Comparison of ENCODE assay signal across 7 cellular contexts in the genomic region with DNA sequence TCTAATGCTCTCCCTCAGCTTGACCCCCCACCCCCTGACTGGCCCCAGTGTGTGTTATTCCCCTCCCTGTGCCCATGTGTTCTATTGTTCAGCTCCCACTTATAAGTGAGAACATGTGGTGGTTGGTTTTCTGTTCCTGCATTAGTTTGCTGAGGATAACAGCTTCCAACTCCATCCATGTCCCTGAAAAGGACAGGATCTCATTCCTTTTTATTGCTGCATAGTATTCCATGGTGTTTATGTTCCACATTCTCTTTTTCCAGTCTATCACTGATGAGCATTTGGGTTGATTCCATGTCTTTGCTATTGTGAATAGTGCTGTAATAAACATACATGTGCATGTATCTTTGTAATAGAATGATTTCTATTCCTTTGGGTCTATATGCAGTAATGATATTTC. TPM values are rescaled to one million over a fixed set of nuclear protein-coding genes. Genes with fewer than 3 reads are reported as not detected.
DNase-seq lines count a peak whose midpoint lies in the region; ATAC-seq, FAIRE-seq and TF ChIP-seq lines count a peak whose summit lies in the region.
"Not testable (repeated sequence)": the region's sequence is repeated elsewhere in the genome, so short reads cannot be mapped to it uniquely, and the experiment has no call there.

No MANE protein-coding gene starts in this region.

- H3K27me3 ChIP-seq in OCI-LY3 (ENCODE audit: low read depth, low read length); GM12878 (replicated peaks in 1 of 2; ENCODE audit: control insufficient read depth in 2 of 2, insufficient read depth in 2 of 2, low read length in 1 of 2): not testable (repeated sequence)

- H3K4me1 ChIP-seq in HEK293 (ENCODE audit: control insufficient read depth, insufficient read depth, low read length); GM12878 (ENCODE audit: control insufficient read depth, insufficient read depth, low read length): not testable (repeated sequence)
- H3K4me1 ChIP-seq in OCI-LY3 (ENCODE audit: low read length) = peaks cover 74% of the 10 kb centered on the region

- peak overlapping the region; percentile 32 for H3K4me3 Mint-ChIP-seq in central memory CD8-positive, alpha-beta T cell
- H3K4me3 Mint-ChIP-seq in immature natural killer cell = peak overlapping the region in 2 of 5 donors; percentile 15 to 75
- H3K4me3 Mint-ChIP-seq in natural killer cell treated with Interleukin-12 subunit alpha and Interleukin-12 subunit beta and Interleukin-15 and Interleukin-18, amount 100 ng/mL, for 72 hours = not testable (repeated sequence)

- peak; percentile 54 for FAIRE-seq in GM12891 (lab: Jason Lieb, UNC)
- not testable (repeated sequence) for FAIRE-seq in GM12878 (lab: Jason Lieb, UNC)

- H3K36me3 Mint-ChIP-seq in central memory CD8-positive, alpha-beta T cell (ENCODE audit: insufficient read depth) = peaks cover 38% of the 10 kb centered on the region
- H3K36me3 Mint-ChIP-seq in immature natural killer cell = peaks cover 22 to 56% (median 40%) of the 10 kb centered on the region in 3 donors
- peaks cover 46% of the 10 kb centered on the region for H3K36me3 Mint-ChIP-seq in natural killer cell treated with Interleukin-12 subunit alpha and Interleukin-12 subunit beta and Interleukin-15 and Interleukin-18, amount 100 ng/mL, for 72 hours

- RAD21 ChIA-PET in GM12878 (lab: Charles Lee; ENCODE audit: unreplicated experiment) = interaction anchor here (0.7 kb wide), 1 partner anchor 20 kb away, joined by 3 read pairs; no protein-coding TSS in a partner anchor

- TF ChIP-seq EP300 in GM12878 (IDR thresholded peaks at IDR 0.05; ENCODE audit: borderline replicate concordance in 1 of 2, control insufficient read depth in 1 of 2, low read depth in 2 of 2, low read length in 2 of 2) = not testable (repeated sequence)

- not testable (repeated sequence) for TF ChIP-seq RAD21 in GM12878 (IDR thresholded peaks at IDR 0.05; ENCODE audit: insufficient read depth, low read depth, low read length)

- in situ Hi-C loops in GM12878 (cut with MboI) = not testable (repeated sequence)

- not testable (repeated sequence) for BruUV-seq in GM12878 (replicated peaks; lab: Mats Ljungman, UMichigan)

- TF ChIP-seq POLR2A in GM12891 (IDR thresholded peaks at IDR 0.05; ENCODE audit: low read depth, low read length); GM12878 (IDR thresholded peaks at IDR 0.05; ENCODE audit: low read depth, low read length): not testable (repeated sequence)

- H3K79me2 ChIP-seq in OCI-LY3 (ENCODE audit: low read length) (peaks cover 100% of the 10 kb centered on the region), GM12878 (ENCODE audit: control insufficient read depth, insufficient read depth, low read length) (peaks cover 32% of the 10 kb centered on the region)

- CTCF ChIA-PET in HEK293 (lab: Yijun Ruan, JAX) = not testable (repeated sequence)
- CTCF ChIA-PET in GM12878 (lab: Yijun Ruan, JAX) = interaction anchor here (1.1 kb wide), 1 partner anchor 14 kb away, joined by 3 read pairs; no protein-coding TSS in a partner anchor

- TF ChIP-seq CTCF in HEK293 (tag by site-specific recombination; IDR thresholded peaks at IDR 0.05); OCI-LY3 (IDR thresholded peaks at IDR 0.05; ENCODE audit: low read depth, low read length); GM12878 (IDR thresholded peaks at IDR 0.05 in 2 of 3, conservative IDR thresholded peaks at IDR 0.05 in 1 of 3; ENCODE audit: control insufficient read depth in 2 of 3, extremely low read depth in 1 of 3, insufficient read depth in 1 of 3, low read depth in 3 of 3, low read length in 3 of 3): not testable (repeated sequence)

- H3K9me3 Mint-ChIP-seq in central memory CD8-positive, alpha-beta T cell; immature natural killer cell; natural killer cell treated with Interleukin-12 subunit alpha and Interleukin-12 subunit beta and Interleukin-15 and Interleukin-18, amount 100 ng/mL, for 72 hours: not testable (repeated sequence)

- H3K36me3 ChIP-seq in HEK293 (ENCODE audit: control insufficient read depth in 2 of 2, insufficient read depth in 1 of 2, low read length in 2 of 2) = not testable (repeated sequence)
- H3K36me3 ChIP-seq in OCI-LY3 (replicated peaks; ENCODE audit: low read depth, low read length) (peaks cover 53% of the 10 kb centered on the region), GM12878 (ENCODE audit: control insufficient read depth in 2 of 2, insufficient read depth in 2 of 2, low read length in 1 of 2) (peaks cover 2 to 13% of the 10 kb centered on the region in 2 experiments)

- POLR2A ChIA-PET in HEK293 (lab: Yijun Ruan, JAX) (interaction anchor here (0.5 kb wide), 1 partner anchor 16 kb away, joined by 3 read pairs; a partner anchor contains a TSS), GM12878 (lab: Charles Lee) (interaction anchor here (1.4 kb wide), 1 partner anchor 16 kb away, joined by 4 read pairs; a partner anchor contains a TSS)

- intact Hi-C loops in GM12878 (cut with micrococcal nuclease; ENCODE audit: unreplicated experiment) = not testable (repeated sequence)

- not testable (repeated sequence) for H2AFZ ChIP-seq in OCI-LY3 (ENCODE audit: low read depth, low read length); GM12878 (ENCODE audit: control insufficient read depth, low read depth, low read length)

- SMC1A ChIA-PET in GM12878 (lab: Charles Lee; ENCODE audit: uncharacterized antibody, unreplicated experiment) = interaction anchor here (3.7 to 12.3 kb wide), 3 partner anchors 8 to 34 kb away, joined by 25 to 288 read pairs (median 171); no protein-coding TSS in a partner anchor

- H3K27ac ChIP-seq in HEK293 (ENCODE audit: extremely low read depth, low read depth, low read length); OCI-LY3 (ENCODE audit: low read length); GM12878 (ENCODE audit: control insufficient read depth, insufficient read depth): not testable (repeated sequence)

- peaks cover 96% of the 10 kb centered on the region for H4K20me1 ChIP-seq in OCI-LY3 (ENCODE audit: insufficient read depth, low read length)
- H4K20me1 ChIP-seq in GM12878 (ENCODE audit: control insufficient read depth, insufficient read depth) = not testable (repeated sequence)

- peaks cover 70% of the 10 kb centered on the region for H3K4me1 Mint-ChIP-seq in central memory CD8-positive, alpha-beta T cell
- peaks cover 75 to 93% of the 10 kb centered on the region in 2 donors for H3K4me1 Mint-ChIP-seq in immature natural killer cell
- H3K4me1 Mint-ChIP-seq in natural killer cell treated with Interleukin-12 subunit alpha and Interleukin-12 subunit beta and Interleukin-15 and Interleukin-18, amount 100 ng/mL, for 72 hours (ENCODE audit: low read depth in 2 of 2) = peaks cover 62 to 65% of the 10 kb centered on the region in 2 donors

- not testable (repeated sequence) for H3K9me3 ChIP-seq in HEK293 (ENCODE audit: control insufficient read depth, insufficient read depth, low read depth, low read length); OCI-LY3 (ENCODE audit: insufficient read depth, low read length); GM12878 (replicated peaks; ENCODE audit: control insufficient read depth, insufficient read depth, low read length)

- not testable (repeated sequence) for DNase-seq in GM12891 (ENCODE audit: insufficient read length, low spot score); GM12878 (ENCODE audit: low read depth, low spot score); central memory CD8-positive, alpha-beta T cell (ENCODE audit: low spot score in 2 of 2); immature natural killer cell; natural killer cell treated with Interleukin-12 subunit alpha and Interleukin-12 subunit beta and Interleukin-15 and Interleukin-18, amount 100 ng/mL, for 72 hours (ENCODE audit: low spot score)

- not testable (repeated sequence) for H3K4me3 ChIP-seq in HEK293 (ENCODE audit: low read depth, low read length); OCI-LY3 (ENCODE audit: low read length); GM12878

- ATAC-seq in GM12878; central memory CD8-positive, alpha-beta T cell (replicated peaks; ENCODE audit: extremely low read depth, poor library complexity, severe bottlenecking); natural killer cell treated with Interleukin-12 subunit alpha and Interleukin-12 subunit beta and Interleukin-15 and Interleukin-18, amount 100 ng/mL, for 72 hours: not testable (repeated sequence)

- peak overlapping the region; percentile 11 for H3K27ac Mint-ChIP-seq in central memory CD8-positive, alpha-beta T cell (ENCODE audit: low read depth)
- H3K27ac Mint-ChIP-seq in immature natural killer cell = peak overlapping the region; percentile 40 to 91 (median 66)
- H3K27ac Mint-ChIP-seq in natural killer cell treated with Interleukin-12 subunit alpha and Interleukin-12 subunit beta and Interleukin-15 and Interleukin-18, amount 100 ng/mL, for 72 hours = peak overlapping the region; percentile 70 to 92

- 0 out of 2 replicates have a peak overlapping the region, but pooled peaks have one; percentile 3 for H3K4me2 ChIP-seq in OCI-LY3 (ENCODE audit: low read length)
- not testable (repeated sequence) for H3K4me2 ChIP-seq in GM12878 (ENCODE audit: control insufficient read depth, insufficient read depth)

- H3K9ac ChIP-seq in OCI-LY3 (ENCODE audit: low read length); GM12878 (ENCODE audit: control insufficient read depth, insufficient read depth, low read length): not testable (repeated sequence)

- not testable (repeated sequence) for H3K27me3 Mint-ChIP-seq in central memory CD8-positive, alpha-beta T cell; immature natural killer cell (ENCODE audit: low read depth in 3 of 3); natural killer cell treated with Interleukin-12 subunit alpha and Interleukin-12 subunit beta and Interleukin-15 and Interleukin-18, amount 100 ng/mL, for 72 hours

RNA-seq across cellular contexts. Expression of a gene that starts 16.1 kb away (rescaled TPM):
- 254 TPM for polyA plus RNA-seq in GM12891 (2012; ENCODE audit: low read depth, missing spikeins)
- 650 and 670 TPM in 2 replicates for total RNA-seq in GM12878 (2013; cell fraction: nucleolus; rRNA removed)
- total RNA-seq in GM12878 (2014; rRNA removed) (333 and 334 TPM in 2 replicates), GM12878 (2014; rRNA removed; fragmentation: Illumina TruSeq; extraction: Trizol) (342 and 372 TPM in 2 replicates), GM12878 (2021) (359 and 381 TPM in 2 replicates)
- polyA plus RNA-seq in GM12878 (2011; ENCODE audit: low read depth) = 352 TPM
- polyA plus RNA-seq in GM12878 (2011; rRNA removed) (478 and 566 TPM in 2 replicates), GM12878 (2014; fragmentation: Illumina TruSeq; extraction: Trizol) (327 and 404 TPM in 2 replicates), GM12878 (2014; fragmentation: Nextera tagmentation; extraction: Ambion mirVana) (1,000 to 10,000 TPM in 1 of 2 experiments, 100 to 1,000 TPM in 1; 709 to 1,123 TPM), GM12878 (2014; rRNA removed) (277 and 289 TPM in 2 replicates), GM12878 (2016; fragmentation: Nextera tagmentation; extraction: Ambion mirVana) (100 to 1,000 TPM; 814 to 865 TPM), immature natural killer cell (100 to 1,000 TPM; 389 to 655 (median 558) TPM)
- 325 and 335 TPM in 2 replicates for polyA plus RNA-seq in GM12878 (2011; cell fraction: cytosol; rRNA removed)
- 201 and 223 TPM in 2 replicates for polyA plus RNA-seq in GM12878 (2011; cell fraction: nucleus; rRNA removed)
- 359 and 451 TPM in 2 replicates for polyA plus RNA-seq in GM12878 (2012)
- polyA minus RNA-seq in GM12878 (2011; rRNA and poly(A)+ RNA removed) = 215 and 312 TPM in 2 replicates
- 262 and 269 TPM in 2 replicates for polyA minus RNA-seq in GM12878 (2011; cell fraction: cytosol; rRNA and poly(A)+ RNA removed)
- polyA minus RNA-seq in GM12878 (2011; cell fraction: nucleus; rRNA and poly(A)+ RNA removed) = 301 and 500 TPM in 2 replicates
- 100 to 1,000 TPM; 213 to 381 TPM for total RNA-seq in natural killer cell treated with Interleukin-12 subunit alpha and Interleukin-12 subunit beta and Interleukin-15 and Interleukin-18, amount 100 ng/mL, for 72 hours

Comparison
In these comparisons a context has a peak if more than half of its experiments do, and no peak if none do; other contexts are left out.
1. H3K27ac Mint-ChIP-seq: peak in every context shown above with its lines; median percentile 81 in natural killer cell treated with Interleukin-12 subunit alpha and Interleukin-12 subunit beta and Interleukin-15 and Interleukin-18, amount 100 ng/mL, for 72 hours; 66 in immature natural killer cell; 11 in central memory CD8-positive, alpha-beta T cell.